Comparison of ENCODE assay signal across 8 cellular contexts in the genomic region with DNA sequence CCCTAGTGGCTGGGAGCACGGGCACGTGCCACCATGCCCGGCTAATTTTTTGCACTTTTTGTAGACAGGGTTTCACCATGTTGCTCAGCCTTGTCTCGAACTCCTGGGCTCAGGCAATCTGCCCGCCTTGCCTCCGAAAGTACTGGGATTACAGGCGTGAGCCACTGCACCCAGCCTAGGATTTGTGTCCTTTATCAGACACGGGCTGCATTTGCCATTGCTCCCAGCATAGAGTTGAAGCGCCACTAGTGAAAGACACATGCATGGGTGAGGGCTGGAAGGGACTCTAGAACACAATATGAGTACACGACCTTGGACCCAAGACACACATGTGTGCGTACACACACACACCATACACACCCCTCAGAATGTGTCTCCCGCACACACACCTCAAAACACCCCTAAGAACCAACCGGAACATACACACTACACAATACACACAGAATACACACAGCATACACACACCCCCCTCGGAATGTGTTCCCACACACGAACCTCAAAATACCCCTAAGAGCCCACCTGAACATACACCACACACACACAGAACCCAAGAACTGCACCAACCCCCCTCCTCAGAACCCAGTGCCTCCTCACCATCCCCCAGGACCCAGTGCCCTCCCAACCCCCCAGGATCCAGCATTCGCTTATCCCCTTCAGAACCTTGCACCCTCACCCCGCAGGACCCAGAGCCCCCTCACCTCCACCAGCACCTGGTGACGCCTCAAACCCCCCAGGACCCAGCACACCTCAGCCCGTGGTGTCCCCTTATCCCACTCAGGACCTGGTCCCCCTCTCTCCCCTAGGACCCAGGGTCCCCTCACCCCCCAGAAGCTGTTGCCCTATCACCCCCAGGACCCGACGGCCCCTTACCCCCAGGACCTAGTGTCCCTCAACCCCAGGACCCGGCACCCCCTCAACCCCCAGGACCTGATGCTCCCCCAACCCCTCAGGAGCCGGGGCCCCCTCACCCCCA. TPM values are rescaled to one million over a fixed set of nuclear protein-coding genes. Genes with fewer than 3 reads are reported as not detected.
DNase-seq lines count a peak whose midpoint lies in the region; ATAC-seq and TF ChIP-seq lines count a peak whose summit lies in the region.

No MANE protein-coding gene starts in this region.

- intact Hi-C loops in sigmoid colon (cut with DNase I), result loop anchor here (5.0 to 10.0 kb wide), 4 partner anchors 37 to 493 kb away; partner anchors contain the start of genes HTT, HTT-AS, MXD4 and RNF4

- H3K27me3 ChIP-seq in sigmoid colon, result no peaks in the 10 kb centered on the region

- H3K9me3 Mint-ChIP-seq in T-cell, result no peaks in the 10 kb centered on the region

- H3K36me3 Mint-ChIP-seq in T-cell, result no peaks in the 10 kb centered on the region

- TF ChIP-seq POLR2A in sigmoid colon (IDR thresholded peaks at IDR 0.05), result no peak

- peaks cover 0 to 36% (median 28%) of the 10 kb centered on the region in 4 donors for H3K4me1 ChIP-seq in sigmoid colon

- DNase-seq in GM12864 (ENCODE audit: low read depth) (no peak), T-cell (no peak), foreskin fibroblast (no peak), sigmoid colon (no peak), GF-D8 (lab: John Stamatoyannopoulos, UW) (no peak)

- no peaks in the 10 kb centered on the region for H3K9me3 ChIP-seq in sigmoid colon

- TF ChIP-seq CTCF in GM12864 (IDR thresholded peaks at IDR 0.05; ENCODE audit: low read depth, low read length, missing control alignments) (no peak), foreskin fibroblast (IDR thresholded peaks at IDR 0.05; ENCODE audit: low read depth, low read length) (no peak), sigmoid colon (IDR thresholded peaks at IDR 0.05) (no peak)

- no peak for ATAC-seq in T-cell (replicated peaks in 1 of 4)
- ATAC-seq in GM21360 (IDR thresholded peaks at IDR 0.05; ENCODE audit: unreplicated experiment), result no peak
- ATAC-seq in HG03521 (IDR thresholded peaks at IDR 0.05; ENCODE audit: unreplicated experiment), result no peak
- ATAC-seq in GM21825 (IDR thresholded peaks at IDR 0.05; ENCODE audit: unreplicated experiment), result no peak

- H3K4me3 ChIP-seq in GM12864 (ENCODE audit: low read depth, low read length), result peak overlapping the region; percentile 89
- peak overlapping the region; percentile 75 to 87 for H3K4me3 ChIP-seq in foreskin fibroblast (ENCODE audit: low read depth in 1 of 2, low read length in 2 of 2)
- H3K4me3 ChIP-seq in sigmoid colon, result peak overlapping the region; percentile 51 to 86 (median 80)

- whole genome bisulfite sequencing in sigmoid colon, 2 donors, result 35 to 57% methylated on average over 23 of the region's 23 CpGs

- CTCF ChIA-PET in T-cell (lab: Charles Lee), result interaction anchor here in 1 of 2 donors (0.6 to 0.9 kb wide), 2 partner anchors 199 to 620 kb away, joined by 3 read pairs; no protein-coding TSS in a partner anchor

- TF ChIP-seq EP300 in sigmoid colon (IDR thresholded peaks at IDR 0.05), result no peak

- H3K27ac ChIP-seq in sigmoid colon, result peak overlapping the region; percentile 76 to 84 (median 82)

- POLR2A ChIA-PET in T-cell (lab: Charles Lee), result no interaction called here

- H3K27ac Mint-ChIP-seq in T-cell, result peak overlapping the region; percentile 66 to 82

- peak overlapping the region; percentile 66 to 86 (median 77) for H3K4me3 Mint-ChIP-seq in T-cell

- H3K27me3 Mint-ChIP-seq in T-cell, result no peaks in the 10 kb centered on the region

- peaks cover 17 to 36% (median 36%) of the 10 kb centered on the region in 3 donors for H3K4me1 Mint-ChIP-seq in T-cell

- no peaks in the 10 kb centered on the region for H3K36me3 ChIP-seq in sigmoid colon

RNA-seq across cellular contexts. Expression of gene TNIP2, which starts 1.0 kb away (rescaled TPM):
- total RNA-seq in T-cell, result 10 to 100 TPM; 39.5 to 65.3 (median 59.1) TPM
- 10 to 100 TPM; 56.3 to 68.8 (median 66.9) TPM for total RNA-seq in sigmoid colon
- polyA plus RNA-seq in sigmoid colon, result 10 to 100 TPM; 51.7 to 65.0 (median 51.8) TPM

RNA-seq across cellular contexts. Expression of gene SH3BP2, which starts 37.8 kb away (rescaled TPM):
- total RNA-seq in T-cell (10 to 100 TPM; 44.0 to 68.2 (median 49.7) TPM), sigmoid colon (10 to 100 TPM; 18.4 to 49.3 (median 24.2) TPM)
- 10 to 100 TPM; 18.6 to 82.4 (median 35.6) TPM for polyA plus RNA-seq in sigmoid colon
